Comparison of ENCODE assay signal across 9 cellular contexts in genomic region chr15:84600331-84600686, GRCh38. TPM values are rescaled to one million over a fixed set of nuclear protein-coding genes. Genes with fewer than 3 reads are reported as not detected.
DNase-seq lines count a peak whose midpoint lies in the region; ATAC-seq, FAIRE-seq and TF ChIP-seq lines count a peak whose summit lies in the region.
"Had no signal": no experiment of that assay in that cellular context is flagged by ENCODE, and none has a peak within 500 bp of the region (broad histone marks: within the 10 kb centered on the region; RNA-seq: fewer than 3 reads in every experiment).

No MANE protein-coding gene starts in this region.

- no peak for TF ChIP-seq CTCF in Panc1 (IDR thresholded peaks at IDR 0.05)
- no peak for TF ChIP-seq CTCF in neutrophil (IDR thresholded peaks at IDR 0.05)

- H3K4me3 ChIP-seq in BLaER1, result peak overlapping the region; percentile 86
- H3K4me3 ChIP-seq in Jurkat, Clone E6-1 (ENCODE audit: low read length), result peak overlapping the region; percentile 92
- peak overlapping the region; percentile 76 to 84 for H3K4me3 ChIP-seq in Panc1 (ENCODE audit: low read depth in 2 of 2, low read length in 2 of 2)
- H3K4me3 ChIP-seq in neutrophil (ENCODE audit: low read depth in 1 of 2, low read length in 1 of 2), result peak overlapping the region; percentile 97
- H3K4me3 ChIP-seq in thymus (ENCODE audit: low read length), result peak overlapping the region; percentile 98

- ATAC-seq in GM21367 (IDR thresholded peaks at IDR 0.05; ENCODE audit: unreplicated experiment), result peak; percentile 6
- ATAC-seq in Panc1, result peak; percentile 93

- H3K9ac ChIP-seq in BLaER1, result peak overlapping the region; percentile 95

- H3K4me1 ChIP-seq in BLaER1 (peaks cover 75% of the 10 kb centered on the region), Panc1 (ENCODE audit: control insufficient read depth, insufficient read depth, low read length) (0 out of 2 replicates have a peak, but pooled peaks cover 3% of the 10 kb centered on the region), neutrophil (ENCODE audit: control insufficient read depth in 1 of 2, insufficient read depth in 1 of 2, low read depth in 1 of 2, low read length in 1 of 2) (peaks cover 54 to 56% of the 10 kb centered on the region in 2 experiments), thymus (ENCODE audit: control insufficient read depth, insufficient read depth, low read length) (peaks cover 23% of the 10 kb centered on the region)

- in situ Hi-C loops in Panc1 (cut with HindIII; ENCODE audit: low pct_unique_long_range_greater_than_20kb, low sequenced_read_pairs), result no loop called here

- POLR2A ChIA-PET in Panc1 (lab: Charles Lee), result no interaction called here

- no peaks in the 10 kb centered on the region for H3K27me3 ChIP-seq in BLaER1
- no peaks in the 10 kb centered on the region for H3K27me3 ChIP-seq in Panc1 (ENCODE audit: control insufficient read depth, insufficient read depth, low read length)
- H3K27me3 ChIP-seq in neutrophil, result no peaks in the 10 kb centered on the region
- no peaks in the 10 kb centered on the region for H3K27me3 ChIP-seq in thymus (ENCODE audit: control insufficient read depth, insufficient read depth)

- no peak for FAIRE-seq in frontal cortex (lab: Jason Lieb, UNC)
- FAIRE-seq: TTC549 had no signal

- intact Hi-C loops in Panc1 (cut with micrococcal nuclease; ENCODE audit: unreplicated experiment), result no loop called here

- DNase-seq in Jurkat, Clone E6-1 (ENCODE audit: low read depth, low spot score), result peak; percentile 81
- DNase-seq in Panc1 (ENCODE audit: low read depth, low spot score) (peak; percentile 76), frontal cortex (ENCODE audit: low spot score in 2 of 2) (peak; percentile 42 to 72)
- DNase-seq in activated effector memory CD4-positive, alpha-beta T cell treated with anti-CD3 and anti-CD28 coated beads, Interleukin-2, amount 50 U/mL, for 16 hours, result peak; percentile 85

- no TSS peak for BruUV-seq in Panc1 (replicated peaks; lab: Mats Ljungman, UMichigan)

- H3K36me3 ChIP-seq in BLaER1 (peaks cover 20% of the 10 kb centered on the region), Panc1 (ENCODE audit: control insufficient read depth, insufficient read depth, low read length) (no peaks in the 10 kb centered on the region), neutrophil (peaks cover 4% of the 10 kb centered on the region), thymus (ENCODE audit: control insufficient read depth, insufficient read depth) (peaks cover 12% of the 10 kb centered on the region)

- peaks cover 35% of the 10 kb centered on the region for H4K20me1 ChIP-seq in BLaER1

- H3K27ac ChIP-seq in BLaER1 (peak overlapping the region; percentile 96), Panc1 (ENCODE audit: low read length) (no peak overlapping the region), neutrophil (peak overlapping the region; percentile 58), thymus (ENCODE audit: low read depth) (no peak overlapping the region)

- CTCF ChIA-PET in Panc1 (lab: Charles Lee), result interaction anchor here (0.9 to 1.3 kb wide), 3 partner anchors 31 to 53 kb away, joined by 3 to 4 read pairs (median 3); no protein-coding TSS in a partner anchor

- H3K9me3 ChIP-seq in BLaER1, result 0 out of 2 replicates have a peak, but pooled peaks cover 8% of the 10 kb centered on the region
- H3K9me3 ChIP-seq in Panc1 (ENCODE audit: control insufficient read depth, insufficient read depth, low read depth, low read length), result no peaks in the 10 kb centered on the region
- no peaks in the 10 kb centered on the region for H3K9me3 ChIP-seq in neutrophil
- H3K9me3 ChIP-seq in thymus (ENCODE audit: control insufficient read depth), result no peaks in the 10 kb centered on the region

- 2% methylated on average over 20 of the region's 20 CpGs for WGBS in thymus

- peak overlapping the region; percentile 94 for H3K4me2 ChIP-seq in BLaER1

RNA-seq across cellular contexts. Expression of gene ZSCAN2, which starts 0.5 kb away (rescaled TPM):
- 25.7 TPM for polyA plus RNA-seq in Jurkat, Clone E6-1 (2012; ENCODE audit: insufficient read depth, insufficient read length)
- total RNA-seq in Panc1 (2021; ENCODE audit: unreplicated experiment) (16.8 TPM), frontal cortex (34.2 TPM)
- polyA plus RNA-seq in Panc1 (2012; ENCODE audit: insufficient read length), result 12.1 TPM
- polyA plus RNA-seq in thymus, result 8.4 TPM

RNA-seq across cellular contexts. Expression of gene WDR73, which starts 53.8 kb away (rescaled TPM):
- 23.0 TPM for polyA plus RNA-seq in Jurkat, Clone E6-1 (2012; ENCODE audit: insufficient read depth, insufficient read length)
- total RNA-seq in Panc1 (2021; ENCODE audit: unreplicated experiment) (39.0 TPM), frontal cortex (24.9 TPM)
- 33.0 TPM for polyA plus RNA-seq in Panc1 (2012; ENCODE audit: insufficient read length)
- 22.4 TPM for polyA plus RNA-seq in thymus

RNA-seq across cellular contexts. Expression of gene NMB, which starts 57.7 kb away (rescaled TPM):
- 21.1 TPM for polyA plus RNA-seq in Jurkat, Clone E6-1 (2012; ENCODE audit: insufficient read depth, insufficient read length)
- total RNA-seq in Panc1 (2021; ENCODE audit: unreplicated experiment) (9.5 TPM), frontal cortex (2.4 TPM)
- 11.8 TPM for polyA plus RNA-seq in Panc1 (2012; ENCODE audit: insufficient read length)
- 4.9 TPM for polyA plus RNA-seq in thymus

Comparison
In these comparisons a context has a peak if more than half of its experiments do, and no peak if none do; other contexts are left out.
1. H3K27ac ChIP-seq: peak in BLaER1 (single experiment) and neutrophil (single experiment); none in Panc1 (single experiment) and thymus (single experiment).
2. Peak in every context shown above with its lines, with median percentiles within 50 percentile points of each other: H3K4me3 ChIP-seq and DNase-seq.